18 cellular contexts compared by ENCODE assay signal in the genomic region with DNA sequence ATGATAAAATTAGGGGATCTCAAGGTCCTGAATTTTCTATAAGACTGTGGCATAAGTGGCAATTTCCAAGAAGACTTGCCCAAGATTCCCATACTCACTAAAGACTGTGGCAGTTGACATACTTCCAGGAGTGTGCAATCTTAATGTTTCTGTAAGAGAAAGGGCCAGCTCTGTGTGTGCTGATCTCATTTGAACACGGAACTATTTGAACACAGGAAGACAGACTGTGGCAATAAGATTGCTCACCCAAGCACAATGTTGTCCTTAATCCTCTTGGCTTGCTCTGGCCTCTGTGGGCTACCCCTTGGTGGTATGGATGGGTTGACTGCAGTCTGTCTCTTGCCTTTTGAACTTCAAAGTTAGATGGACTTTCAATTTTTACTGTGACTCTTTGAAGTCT.
DNase-seq lines count a peak whose midpoint lies in the region; TF ChIP-seq lines count a peak whose summit lies in the region.
"Had no signal": no experiment of that assay in that cellular context is flagged by ENCODE, and none has a peak within 500 bp of the region (broad histone marks: within the 10 kb centered on the region; RNA-seq: fewer than 3 reads in every experiment).

No MANE protein-coding gene starts in this region.

- H3K4me3 ChIP-seq in AG09309 (ENCODE audit: control insufficient read depth, low read depth, low read length) (no peak overlapping the region), choroid plexus epithelial cell (ENCODE audit: low read depth, low read length) (no peak overlapping the region), MM.1S (ENCODE audit: low read length) (no peak overlapping the region)
- H3K4me3 ChIP-seq: GM12878 had no signal

- no peaks in the 10 kb centered on the region for H3K27me3 ChIP-seq in MM.1S (replicated peaks; ENCODE audit: insufficient read depth, low read length)

- no peak overlapping the region for H3K4me2 ChIP-seq in MM.1S (ENCODE audit: low read depth, low read length)

- TF ChIP-seq CTCF in AG09309 (IDR thresholded peaks at IDR 0.05; ENCODE audit: control insufficient read depth, insufficient read depth, low read depth, low read length, missing control alignments) (no peak), choroid plexus epithelial cell (conservative IDR thresholded peaks at IDR 0.05; ENCODE audit: low read depth, low read length) (no peak), MM.1S (IDR thresholded peaks at IDR 0.05; ENCODE audit: low read length) (no peak)

- DNase-seq in AG09309 (ENCODE audit: low read depth) = peak; percentile 14
- peak; percentile 41 for DNase-seq in LHCN-M2 (ENCODE audit: low read depth)
- DNase-seq in choroid plexus epithelial cell (ENCODE audit: low read depth) = peak; percentile 22
- peak; percentile 17 for DNase-seq in myocyte (ENCODE audit: low read depth)
- DNase-seq in superior temporal gyrus (ENCODE audit: extremely low spot score) = no peak
- no peak for DNase-seq in AG08396 (ENCODE audit: low spot score)
- DNase-seq in MM.1S = no peak
- no peak for DNase-seq in middle frontal gyrus (ENCODE audit: extremely low spot score, low spot score)
- DNase-seq: C1 segment of cervical spinal cord, DND-41, GDM1, NCI-H1436, NCI-H2029, NCI-H2171 treated with DMSO at 0.1 percent for 48 hours, NCI-H446 treated with DMSO at 0.1 percent for 48 hours, OCI-M1, SHP77 treated with DMSO at 0.1 percent for 48 hours had no signal

- no peaks in the 10 kb centered on the region for H4K20me1 ChIP-seq in MM.1S (ENCODE audit: insufficient read depth, low read length)

- H3K9ac ChIP-seq in MM.1S (ENCODE audit: low read length) = no peak overlapping the region

- no peaks in the 10 kb centered on the region for H3F3A ChIP-seq in MM.1S (ENCODE audit: insufficient read depth, low read length)

- H2AFZ ChIP-seq in MM.1S (ENCODE audit: low read length) = no peak overlapping the region

- no peaks in the 10 kb centered on the region for H3K36me3 ChIP-seq in MM.1S (replicated peaks; ENCODE audit: insufficient read depth, low read length)

- peaks cover 6% of the 10 kb centered on the region for H3K4me1 ChIP-seq in MM.1S (ENCODE audit: low read length)

- no peaks in the 10 kb centered on the region for H3K9me3 ChIP-seq in MM.1S (replicated peaks; ENCODE audit: insufficient read depth, low read length)

- H3K9me2 ChIP-seq in MM.1S (replicated peaks; ENCODE audit: insufficient read depth, low read length) = no peaks in the 10 kb centered on the region

- no peak overlapping the region for H3K27ac ChIP-seq in MM.1S (ENCODE audit: low read length)

- no peaks in the 10 kb centered on the region for H3K79me2 ChIP-seq in MM.1S (ENCODE audit: low read length)

Comparison
In these comparisons a context has a peak if more than half of its experiments do, and no peak if none do; other contexts are left out.
1. DNase-seq: peak in AG09309 (single experiment), LHCN-M2 (single experiment), choroid plexus epithelial cell (single experiment) and myocyte (single experiment); none in superior temporal gyrus (single experiment), AG08396 (single experiment), MM.1S (single experiment) and middle frontal gyrus (single experiment).